ENCODE assay signal across 8 cellular contexts in genomic region chr16:89383095-89384003, GRCh38.
DNase-seq lines count a peak whose midpoint lies in the region; ATAC-seq, FAIRE-seq and TF ChIP-seq lines count a peak whose summit lies in the region.

No MANE protein-coding gene starts in this region.

- H3K9me3 ChIP-seq in heart left ventricle (no peaks in the 10 kb centered on the region), smooth muscle cell (replicated peaks; ENCODE audit: low read depth) (no peaks in the 10 kb centered on the region), Karpas-422 (ENCODE audit: low read length) (no peaks in the 10 kb centered on the region)

- H3K27me3 Mint-ChIP-seq in activated B cell treated with CpG ODN at 0.5 μM for 24 hours = no peaks in the 10 kb centered on the region

- CTCF ChIA-PET in activated B cell treated with CpG ODN at 0.5 μM for 24 hours (lab: Charles Lee) = no interaction called here

- intact Hi-C loops in activated B cell treated with CpG ODN at 0.5 μM for 24 hours (cut with micrococcal nuclease) (no loop called here), heart left ventricle (cut with DNase I) (loop anchor here in 2 of 10 donors (10.0 kb wide), 2 partner anchors 49 to 101 kb away; no protein-coding TSS in a partner anchor)

- H3K27me3 ChIP-seq in heart left ventricle = no peaks in the 10 kb centered on the region
- H3K27me3 ChIP-seq in smooth muscle cell (ENCODE audit: low read depth) = no peaks in the 10 kb centered on the region
- H3K27me3 ChIP-seq in Karpas-422 (ENCODE audit: low read length) = no peaks in the 10 kb centered on the region

- POLR2A ChIA-PET in activated B cell treated with CpG ODN at 0.5 μM for 24 hours (lab: Charles Lee) = interaction anchor here (0.6 kb wide), 2 partner anchors 11 to 32 kb away, joined by 3 to 5 read pairs; no protein-coding TSS in a partner anchor

- peak; percentile 5 for DNase-seq in NCI-H2196 (lab: John Stamatoyannopoulos, UW; ENCODE audit: unreplicated experiment)
- no peak for DNase-seq in NCI-H2196 treated with DMSO at 0.1 percent for 48 hours (lab: John Stamatoyannopoulos, UW; ENCODE audit: unreplicated experiment)
- no peak for DNase-seq in activated B cell treated with CpG ODN at 0.5 μM for 24 hours
- DNase-seq in heart left ventricle = peak in 4 of 5 donors; percentile 52 to 66 (median 58)
- no peak for DNase-seq in smooth muscle cell (lab: John Stamatoyannopoulos, UW; ENCODE audit: unreplicated experiment)
- no peak for DNase-seq in C1 segment of cervical spinal cord (lab: John Stamatoyannopoulos, UW)
- no peak for DNase-seq in urothelium cell line (ENCODE audit: low spot score)
- DNase-seq in Karpas-422 = no peak

- H3K27ac ChIP-seq in heart left ventricle (peak overlapping the region in 4 of 12 donors; percentile 11 to 40 (median 26)), smooth muscle cell (ENCODE audit: low read depth) (peak overlapping the region; percentile 67), Karpas-422 (ENCODE audit: low read length) (no peak overlapping the region)

- peak; percentile 28 for ATAC-seq in activated B cell treated with CpG ODN at 0.5 μM for 24 hours (ENCODE audit: low read depth)
- peak; percentile 52 to 85 (median 79) for ATAC-seq in heart left ventricle

- H3K4me1 Mint-ChIP-seq in activated B cell treated with CpG ODN at 0.5 μM for 24 hours = peaks cover 89% of the 10 kb centered on the region

- TF ChIP-seq POLR2A in heart left ventricle (IDR thresholded peaks at IDR 0.05) = no peak

- H4K20me1 ChIP-seq in smooth muscle cell (ENCODE audit: low read depth) = peaks cover 100% of the 10 kb centered on the region
- H4K20me1 ChIP-seq in Karpas-422 (ENCODE audit: insufficient read depth, low read depth, low read length) = peaks cover 81% of the 10 kb centered on the region

- H3K79me2 ChIP-seq in smooth muscle cell (ENCODE audit: low read depth) (peaks cover 100% of the 10 kb centered on the region), Karpas-422 (ENCODE audit: low read length) (peaks cover 71% of the 10 kb centered on the region)

- no peak overlapping the region for H3K27ac Mint-ChIP-seq in activated B cell treated with CpG ODN at 0.5 μM for 24 hours

- H3K4me2 ChIP-seq in smooth muscle cell (peak overlapping the region; percentile 39), Karpas-422 (ENCODE audit: low read depth, low read length, poor library complexity, severe bottlenecking) (no peak overlapping the region)

- H3K9me2 ChIP-seq in Karpas-422 (replicated peaks; ENCODE audit: insufficient read depth, low read length) = no peaks in the 10 kb centered on the region

- WGBS in heart left ventricle, 4 donors = 39 to 43% (median 41%) methylated on average over 25 to 29 of the region's 29 CpGs
- 61% methylated on average over 29 of the region's 29 CpGs for whole genome bisulfite sequencing in smooth muscle cell (ENCODE audit: low lambda C conversion rate)

- FAIRE-seq in urothelium cell line (lab: Jason Lieb, UNC) = no peak

- H3K4me3 ChIP-seq in heart left ventricle (no peak overlapping the region), smooth muscle cell (no peak overlapping the region), Karpas-422 (ENCODE audit: low read length) (no peak overlapping the region)

- peak overlapping the region; percentile 48 for H3K4me3 Mint-ChIP-seq in activated B cell treated with CpG ODN at 0.5 μM for 24 hours

- H3F3A ChIP-seq in smooth muscle cell (ENCODE audit: low read depth) = no peaks in the 10 kb centered on the region

- H3K36me3 Mint-ChIP-seq in activated B cell treated with CpG ODN at 0.5 μM for 24 hours (ENCODE audit: low read depth) = peaks cover 24% of the 10 kb centered on the region

- no peaks in the 10 kb centered on the region for H3K9me3 Mint-ChIP-seq in activated B cell treated with CpG ODN at 0.5 μM for 24 hours

- TF ChIP-seq CTCF in activated B cell treated with CpG ODN at 0.5 μM for 24 hours (IDR thresholded peaks at IDR 0.05) (no peak), heart left ventricle (IDR thresholded peaks at IDR 0.05) (no peak), smooth muscle cell (IDR thresholded peaks at IDR 0.05; ENCODE audit: borderline replicate concordance, insufficient read depth, poor library complexity, severe bottlenecking) (no peak)

- H3K9ac ChIP-seq in smooth muscle cell (ENCODE audit: low read depth) (no peak overlapping the region), Karpas-422 (ENCODE audit: low read length) (no peak overlapping the region)

- peaks cover 7 to 85% (median 56%) of the 10 kb centered on the region in 12 donors for H3K4me1 ChIP-seq in heart left ventricle
- peaks cover 8% of the 10 kb centered on the region for H3K4me1 ChIP-seq in smooth muscle cell (ENCODE audit: low read depth)
- peaks cover 19% of the 10 kb centered on the region for H3K4me1 ChIP-seq in Karpas-422 (ENCODE audit: low read length)

- H2AFZ ChIP-seq in smooth muscle cell (ENCODE audit: low read depth) = no peak overlapping the region
- no peak overlapping the region for H2AFZ ChIP-seq in Karpas-422 (ENCODE audit: low read length)

- H3K36me3 ChIP-seq in heart left ventricle = no peaks in the 10 kb centered on the region
- H3K36me3 ChIP-seq in smooth muscle cell (ENCODE audit: low read depth) = no peaks in the 10 kb centered on the region
- H3K36me3 ChIP-seq in Karpas-422 (ENCODE audit: insufficient read depth, low read length) = no peaks in the 10 kb centered on the region

Comparison
In these comparisons a context has a peak if more than half of its experiments do, and no peak if none do; other contexts are left out.
1. DNase-seq: peak in NCI-H2196 (single experiment) and heart left ventricle (4 of 5); none in NCI-H2196 treated with DMSO at 0.1 percent for 48 hours (single experiment), activated B cell treated with CpG ODN at 0.5 μM for 24 hours (single experiment), smooth muscle cell (single experiment), C1 segment of cervical spinal cord (0 of 14), urothelium cell line (single experiment) and Karpas-422 (single experiment).